Comparison of ENCODE assay signal across 1 cellular context in the genomic region with DNA sequence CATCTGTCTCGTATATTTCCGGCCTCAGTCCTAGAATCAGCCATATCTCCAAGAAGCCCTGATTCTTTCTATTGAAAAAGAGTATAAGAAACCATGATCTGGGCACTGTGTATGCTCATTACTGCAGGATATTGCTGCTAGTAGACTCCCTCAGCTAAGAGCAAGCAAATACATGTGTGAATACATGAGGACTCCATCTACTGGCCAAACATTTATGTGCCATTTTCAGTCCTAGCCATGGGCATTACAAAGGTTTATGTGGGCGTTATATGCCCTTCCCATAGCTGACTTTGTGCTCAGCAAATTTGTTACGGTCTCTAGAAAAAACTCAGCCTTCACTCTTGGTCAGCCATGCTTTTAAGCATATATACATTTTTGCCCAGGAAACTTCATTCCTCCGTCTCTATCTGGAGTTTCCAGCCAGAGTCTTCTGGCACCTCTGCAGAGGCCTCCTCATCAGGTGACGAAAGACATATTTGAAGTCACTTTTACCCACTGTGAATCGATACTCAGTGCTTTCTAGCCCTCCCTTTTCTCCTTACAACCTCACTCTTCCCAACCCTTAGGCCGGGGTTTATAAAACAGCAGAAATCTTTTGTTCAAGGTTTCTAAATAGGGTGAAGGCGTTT.
TF ChIP-seq lines count a peak whose summit lies in the region.

No MANE protein-coding gene starts in this region.

TF ChIP-seq in GM23338, 12 proteins besides CTCF, POLR2A, EP300 and RAD21 (continued from another document):
- TF ChIP-seq, protein P1, sequence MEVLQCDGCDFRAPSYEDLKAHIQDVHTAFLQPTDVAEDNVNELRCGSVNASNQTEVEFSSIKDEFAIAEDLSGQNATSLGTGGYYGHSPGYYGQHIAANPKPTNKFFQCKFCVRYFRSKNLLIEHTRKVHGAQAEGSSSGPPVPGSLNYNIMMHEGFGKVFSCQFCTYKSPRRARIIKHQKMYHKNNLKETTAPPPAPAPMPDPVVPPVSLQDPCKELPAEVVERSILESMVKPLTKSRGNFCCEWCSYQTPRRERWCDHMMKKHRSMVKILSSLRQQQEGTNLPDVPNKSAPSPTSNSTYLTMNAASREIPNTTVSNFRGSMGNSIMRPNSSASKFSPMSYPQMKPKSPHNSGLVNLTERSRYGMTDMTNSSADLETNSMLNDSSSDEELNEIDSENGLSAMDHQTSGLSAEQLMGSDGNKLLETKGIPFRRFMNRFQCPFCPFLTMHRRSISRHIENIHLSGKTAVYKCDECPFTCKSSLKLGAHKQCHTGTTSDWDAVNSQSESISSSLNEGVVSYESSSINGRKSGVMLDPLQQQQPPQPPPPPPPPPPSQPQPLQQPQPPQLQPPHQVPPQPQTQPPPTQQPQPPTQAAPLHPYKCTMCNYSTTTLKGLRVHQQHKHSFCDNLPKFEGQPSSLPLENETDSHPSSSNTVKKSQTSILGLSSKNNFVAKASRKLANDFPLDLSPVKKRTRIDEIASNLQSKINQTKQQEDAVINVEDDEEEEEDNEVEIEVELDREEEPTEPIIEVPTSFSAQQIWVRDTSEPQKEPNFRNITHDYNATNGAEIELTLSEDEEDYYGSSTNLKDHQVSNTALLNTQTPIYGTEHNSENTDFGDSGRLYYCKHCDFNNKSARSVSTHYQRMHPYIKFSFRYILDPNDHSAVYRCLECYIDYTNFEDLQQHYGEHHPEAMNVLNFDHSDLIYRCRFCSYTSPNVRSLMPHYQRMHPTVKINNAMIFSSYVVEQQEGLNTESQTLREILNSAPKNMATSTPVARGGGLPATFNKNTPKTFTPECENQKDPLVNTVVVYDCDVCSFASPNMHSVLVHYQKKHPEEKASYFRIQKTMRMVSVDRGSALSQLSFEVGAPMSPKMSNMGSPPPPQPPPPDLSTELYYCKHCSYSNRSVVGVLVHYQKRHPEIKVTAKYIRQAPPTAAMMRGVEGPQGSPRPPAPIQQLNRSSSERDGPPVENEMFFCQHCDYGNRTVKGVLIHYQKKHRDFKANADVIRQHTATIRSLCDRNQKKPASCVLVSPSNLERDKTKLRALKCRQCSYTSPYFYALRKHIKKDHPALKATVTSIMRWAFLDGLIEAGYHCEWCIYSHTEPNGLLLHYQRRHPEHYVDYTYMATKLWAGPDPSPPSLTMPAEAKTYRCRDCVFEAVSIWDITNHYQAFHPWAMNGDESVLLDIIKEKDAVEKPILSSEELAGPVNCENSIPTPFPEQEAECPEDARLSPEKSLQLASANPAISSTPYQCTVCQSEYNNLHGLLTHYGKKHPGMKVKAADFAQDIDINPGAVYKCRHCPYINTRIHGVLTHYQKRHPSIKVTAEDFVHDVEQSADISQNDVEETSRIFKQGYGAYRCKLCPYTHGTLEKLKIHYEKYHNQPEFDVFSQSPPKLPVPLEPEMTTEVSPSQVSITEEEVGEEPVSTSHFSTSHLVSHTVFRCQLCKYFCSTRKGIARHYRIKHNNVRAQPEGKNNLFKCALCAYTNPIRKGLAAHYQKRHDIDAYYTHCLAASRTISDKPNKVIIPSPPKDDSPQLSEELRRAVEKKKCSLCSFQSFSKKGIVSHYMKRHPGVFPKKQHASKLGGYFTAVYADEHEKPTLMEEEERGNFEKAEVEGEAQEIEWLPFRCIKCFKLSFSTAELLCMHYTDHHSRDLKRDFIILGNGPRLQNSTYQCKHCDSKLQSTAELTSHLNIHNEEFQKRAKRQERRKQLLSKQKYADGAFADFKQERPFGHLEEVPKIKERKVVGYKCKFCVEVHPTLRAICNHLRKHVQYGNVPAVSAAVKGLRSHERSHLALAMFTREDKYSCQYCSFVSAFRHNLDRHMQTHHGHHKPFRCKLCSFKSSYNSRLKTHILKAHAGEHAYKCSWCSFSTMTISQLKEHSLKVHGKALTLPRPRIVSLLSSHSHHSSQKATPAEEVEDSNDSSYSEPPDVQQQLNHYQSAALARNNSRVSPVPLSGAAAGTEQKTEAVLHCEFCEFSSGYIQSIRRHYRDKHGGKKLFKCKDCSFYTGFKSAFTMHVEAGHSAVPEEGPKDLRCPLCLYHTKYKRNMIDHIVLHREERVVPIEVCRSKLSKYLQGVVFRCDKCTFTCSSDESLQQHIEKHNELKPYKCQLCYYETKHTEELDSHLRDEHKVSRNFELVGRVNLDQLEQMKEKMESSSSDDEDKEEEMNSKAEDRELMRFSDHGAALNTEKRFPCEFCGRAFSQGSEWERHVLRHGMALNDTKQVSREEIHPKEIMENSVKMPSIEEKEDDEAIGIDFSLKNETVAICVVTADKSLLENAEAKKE (CRISPR knock-in tag; IDR thresholded peaks at IDR 0.05): no peak
- TF ChIP-seq ZNF331 (CRISPR knock-in tag; IDR thresholded peaks at IDR 0.05; ENCODE audit: low read depth): no peak
- no peak for TF ChIP-seq NANOG (IDR thresholded peaks at IDR 0.05; ENCODE audit: borderline replicate concordance)
- TF ChIP-seq STAT1 (IDR thresholded peaks at IDR 0.05; ENCODE audit: unreplicated experiment): no peak
- TF ChIP-seq EZH2 (IDR thresholded peaks at IDR 0.05; ENCODE audit: low read depth, unreplicated experiment): no peak
- TF ChIP-seq POLR2AphosphoS5 (IDR thresholded peaks at IDR 0.05; ENCODE audit: low read depth): no peak
- TF ChIP-seq, protein P2, sequence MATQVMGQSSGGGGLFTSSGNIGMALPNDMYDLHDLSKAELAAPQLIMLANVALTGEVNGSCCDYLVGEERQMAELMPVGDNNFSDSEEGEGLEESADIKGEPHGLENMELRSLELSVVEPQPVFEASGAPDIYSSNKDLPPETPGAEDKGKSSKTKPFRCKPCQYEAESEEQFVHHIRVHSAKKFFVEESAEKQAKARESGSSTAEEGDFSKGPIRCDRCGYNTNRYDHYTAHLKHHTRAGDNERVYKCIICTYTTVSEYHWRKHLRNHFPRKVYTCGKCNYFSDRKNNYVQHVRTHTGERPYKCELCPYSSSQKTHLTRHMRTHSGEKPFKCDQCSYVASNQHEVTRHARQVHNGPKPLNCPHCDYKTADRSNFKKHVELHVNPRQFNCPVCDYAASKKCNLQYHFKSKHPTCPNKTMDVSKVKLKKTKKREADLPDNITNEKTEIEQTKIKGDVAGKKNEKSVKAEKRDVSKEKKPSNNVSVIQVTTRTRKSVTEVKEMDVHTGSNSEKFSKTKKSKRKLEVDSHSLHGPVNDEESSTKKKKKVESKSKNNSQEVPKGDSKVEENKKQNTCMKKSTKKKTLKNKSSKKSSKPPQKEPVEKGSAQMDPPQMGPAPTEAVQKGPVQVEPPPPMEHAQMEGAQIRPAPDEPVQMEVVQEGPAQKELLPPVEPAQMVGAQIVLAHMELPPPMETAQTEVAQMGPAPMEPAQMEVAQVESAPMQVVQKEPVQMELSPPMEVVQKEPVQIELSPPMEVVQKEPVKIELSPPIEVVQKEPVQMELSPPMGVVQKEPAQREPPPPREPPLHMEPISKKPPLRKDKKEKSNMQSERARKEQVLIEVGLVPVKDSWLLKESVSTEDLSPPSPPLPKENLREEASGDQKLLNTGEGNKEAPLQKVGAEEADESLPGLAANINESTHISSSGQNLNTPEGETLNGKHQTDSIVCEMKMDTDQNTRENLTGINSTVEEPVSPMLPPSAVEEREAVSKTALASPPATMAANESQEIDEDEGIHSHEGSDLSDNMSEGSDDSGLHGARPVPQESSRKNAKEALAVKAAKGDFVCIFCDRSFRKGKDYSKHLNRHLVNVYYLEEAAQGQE (IDR thresholded peaks at IDR 0.05; ENCODE audit: unreplicated experiment): no peak
- TF ChIP-seq, protein P3, sequence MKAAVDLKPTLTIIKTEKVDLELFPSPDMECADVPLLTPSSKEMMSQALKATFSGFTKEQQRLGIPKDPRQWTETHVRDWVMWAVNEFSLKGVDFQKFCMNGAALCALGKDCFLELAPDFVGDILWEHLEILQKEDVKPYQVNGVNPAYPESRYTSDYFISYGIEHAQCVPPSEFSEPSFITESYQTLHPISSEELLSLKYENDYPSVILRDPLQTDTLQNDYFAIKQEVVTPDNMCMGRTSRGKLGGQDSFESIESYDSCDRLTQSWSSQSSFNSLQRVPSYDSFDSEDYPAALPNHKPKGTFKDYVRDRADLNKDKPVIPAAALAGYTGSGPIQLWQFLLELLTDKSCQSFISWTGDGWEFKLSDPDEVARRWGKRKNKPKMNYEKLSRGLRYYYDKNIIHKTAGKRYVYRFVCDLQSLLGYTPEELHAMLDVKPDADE (IDR thresholded peaks at IDR 0.05): no peak
